ENCODE assay signal across 27 cellular contexts in the genomic region with DNA sequence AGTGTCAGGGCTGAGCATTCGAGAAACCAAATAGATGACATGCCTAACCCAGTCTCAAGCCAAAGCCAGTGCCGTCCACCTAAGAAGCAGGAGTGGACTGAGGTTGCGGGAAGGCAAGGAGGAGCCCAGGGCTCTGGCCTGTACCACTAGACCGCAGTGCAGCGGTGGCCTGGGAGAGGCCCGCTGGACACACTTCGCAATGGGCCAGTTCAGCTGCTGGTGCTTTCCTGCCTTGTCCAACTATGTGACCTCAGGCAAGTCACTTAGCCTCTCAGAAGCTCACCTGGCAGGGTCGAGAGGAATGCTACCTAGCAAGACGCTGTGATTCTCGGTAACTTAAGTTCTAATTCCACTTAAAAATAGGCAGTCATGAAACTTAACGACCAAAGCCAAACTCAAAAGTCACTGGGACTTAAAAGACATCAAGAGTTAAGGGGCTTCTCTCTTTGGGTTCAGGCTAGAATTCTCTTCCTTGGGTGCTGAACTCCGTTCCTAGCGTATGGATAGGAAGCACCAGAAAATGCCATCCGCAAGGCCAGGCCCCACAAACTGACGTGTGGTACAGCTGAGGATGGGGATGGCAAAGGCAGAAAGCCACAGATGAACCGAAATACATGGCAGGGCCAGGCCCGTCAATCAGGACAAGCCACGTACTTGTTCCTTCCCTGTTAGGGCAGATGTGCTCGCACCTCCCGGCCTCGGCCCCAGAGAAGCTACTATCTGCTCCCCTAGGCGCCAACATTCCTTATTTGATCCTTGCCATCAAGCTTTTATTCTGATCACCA. TPM values are rescaled to one million over a fixed set of nuclear protein-coding genes. Genes with fewer than 3 reads are reported as not detected.
DNase-seq lines count a peak whose midpoint lies in the region; ATAC-seq, FAIRE-seq and TF ChIP-seq lines count a peak whose summit lies in the region.
"Had no signal": no experiment of that assay in that cellular context is flagged by ENCODE, and none has a peak within 500 bp of the region (broad histone marks: within the 10 kb centered on the region; RNA-seq: fewer than 3 reads in every experiment).

No MANE protein-coding gene starts in this region.

- H2BK120ac ChIP-seq in H1 (replicated peaks; ENCODE audit: low read depth, low read length) = no peak overlapping the region

- ATAC-seq in Panc1 = no peak
- ATAC-seq in natural killer cell treated with Interleukin-12 subunit alpha and Interleukin-12 subunit beta and Interleukin-15 and Interleukin-18, amount 100 ng/mL, for 72 hours = no peak
- ATAC-seq: activated CD8-positive, alpha-beta memory T cell treated with anti-CD3 and anti-CD28 coated beads, Interleukin-2, amount 10 ng/mL, durations not matched to agents 7 days and 5 days; K562; stimulated activated memory B cell treated with anti-CD40 and anti-IgM and Interleukin-4, amounts not matched to agents 10 μg/mL and 1 μg/mL and 100 μg/mL, for 72 hours had no signal

- H3K18ac ChIP-seq in H1 (ENCODE audit: extremely low read depth, low read length) = no peak overlapping the region

- no peak for TF ChIP-seq EP300 in H1 (IDR thresholded peaks at IDR 0.05; ENCODE audit: borderline replicate concordance in 1 of 2, low read depth in 2 of 2, low read length in 2 of 2)

- POLR2A ChIA-PET in Panc1 (lab: Charles Lee) = no interaction called here
- POLR2A ChIA-PET in H1 (lab: Charles Lee; ENCODE audit: partially characterized antibody) = interaction anchor here (0.8 to 3.9 kb wide), 7 partner anchors 9 to 46 kb away, joined by 3 to 18 read pairs (median 4); no protein-coding TSS in a partner anchor

- H2BK20ac ChIP-seq in H1 (ENCODE audit: low read length) = no peak overlapping the region

- TF ChIP-seq CTCF in Panc1 (IDR thresholded peaks at IDR 0.05) = no peak
- TF ChIP-seq CTCF in H1 (IDR thresholded peaks at IDR 0.05; ENCODE audit: control extremely low read depth in 1 of 3, insufficient read depth in 1 of 3, low read depth in 1 of 3, low read length in 3 of 3) = no peak
- no peak for TF ChIP-seq CTCF in type B pancreatic cell (conservative IDR thresholded peaks at IDR 0.05)

- intact Hi-C loops in Panc1 (cut with micrococcal nuclease; ENCODE audit: unreplicated experiment) = no loop called here

- no peak overlapping the region for H4K8ac ChIP-seq in H1 (ENCODE audit: extremely low read depth, insufficient read depth, low read length)

- H3K4me3 ChIP-seq in Panc1 (ENCODE audit: low read depth in 2 of 2, low read length in 2 of 2) = no peak overlapping the region
- H3K4me3 ChIP-seq in H1 (ENCODE audit: extremely low read depth in 1 of 4, insufficient read depth in 2 of 4, low read depth in 3 of 4, low read length in 4 of 4) = no peak overlapping the region
- H3K4me3 ChIP-seq: K562 had no signal

- BruUV-seq in Panc1 (replicated peaks; lab: Mats Ljungman, UMichigan) = TSS peak; percentile 7

- H3K27ac ChIP-seq in Panc1 (ENCODE audit: low read length) = no peak overlapping the region
- no peak overlapping the region for H3K27ac ChIP-seq in H1 (ENCODE audit: low read depth, low read length)
- H3K27ac ChIP-seq: WERI-Rb-1 had no signal

- H3K9me3 ChIP-seq in Panc1 (ENCODE audit: control insufficient read depth, insufficient read depth, low read depth, low read length) = no peaks in the 10 kb centered on the region
- H3K9me3 ChIP-seq in H1 (ENCODE audit: insufficient read depth in 2 of 2, low read depth in 1 of 2, low read length in 1 of 2) = no peaks in the 10 kb centered on the region
- H3K9me3 ChIP-seq: SK-N-SH had no signal

- no peak overlapping the region for H4K5ac ChIP-seq in H1 (ENCODE audit: insufficient read length, low read depth, low read length)

- 91% methylated on average over 22 of the region's 22 CpGs; no CpG with 5 or more reads in 1 of the 2 experiments for WGBS in H1 (ENCODE audit: extremely low coverage in 1 of 2, insufficient coverage in 1 of 2, insufficient read length in 1 of 2, insufficient replicate concordance in 2 of 2, low coverage in 1 of 2, low lambda C conversion rate in 2 of 2, missing lambda C conversion rate in 1 of 2), 2 experiments

- H2BK15ac ChIP-seq in H1 (ENCODE audit: low read length) = no peak overlapping the region

- H3K27me3 Mint-ChIP-seq in natural killer cell treated with Interleukin-12 subunit alpha and Interleukin-12 subunit beta and Interleukin-15 and Interleukin-18, amount 100 ng/mL, for 72 hours = no peaks in the 10 kb centered on the region
- H3K27me3 Mint-ChIP-seq in type B pancreatic cell = no peaks in the 10 kb centered on the region
- H3K27me3 Mint-ChIP-seq in activated naive CD4-positive, alpha-beta T cell treated with anti-CD3 and anti-CD28 coated beads, Interleukin-2, amount 10 ng/mL, durations not matched to agents 7 days and 5 days = no peaks in the 10 kb centered on the region
- H3K27me3 Mint-ChIP-seq: activated CD4-positive, alpha-beta T cell treated with anti-CD3 and anti-CD28 coated beads, Interleukin-2, amount 10 ng/mL, durations not matched to agents 7 days and 5 days; activated CD8-positive, alpha-beta memory T cell treated with anti-CD3 and anti-CD28 coated beads, Interleukin-2, amount 10 ng/mL, durations not matched to agents 7 days and 5 days; activated naive CD4-positive, alpha-beta T cell treated with anti-CD3 and anti-CD28 coated beads, Interleukin-2, amount 50 U/mL, for 24 hours had no signal

- H3K4me1 Mint-ChIP-seq in natural killer cell treated with Interleukin-12 subunit alpha and Interleukin-12 subunit beta and Interleukin-15 and Interleukin-18, amount 100 ng/mL, for 72 hours (ENCODE audit: low read depth in 2 of 2) = peaks cover 61 to 77% of the 10 kb centered on the region in 2 donors
- peaks cover 41% of the 10 kb centered on the region for H3K4me1 Mint-ChIP-seq in type B pancreatic cell (ENCODE audit: unreplicated experiment)
- no peaks in the 10 kb centered on the region for H3K4me1 Mint-ChIP-seq in activated naive CD4-positive, alpha-beta T cell treated with anti-CD3 and anti-CD28 coated beads, Interleukin-2, amount 10 ng/mL, durations not matched to agents 7 days and 5 days
- H3K4me1 Mint-ChIP-seq: activated CD4-positive, alpha-beta T cell treated with anti-CD3 and anti-CD28 coated beads, Interleukin-2, amount 10 ng/mL, durations not matched to agents 7 days and 5 days; activated CD8-positive, alpha-beta memory T cell treated with anti-CD3 and anti-CD28 coated beads, Interleukin-2, amount 10 ng/mL, durations not matched to agents 7 days and 5 days; activated naive CD4-positive, alpha-beta T cell treated with anti-CD3 and anti-CD28 coated beads, Interleukin-2, amount 50 U/mL, for 24 hours; central memory CD8-positive, alpha-beta T cell; stimulated activated memory B cell treated with anti-CD40 and anti-IgM and Interleukin-4, amounts not matched to agents 10 μg/mL and 1 μg/mL and 100 μg/mL, for 72 hours had no signal

- no peaks in the 10 kb centered on the region for H3K36me3 Mint-ChIP-seq in natural killer cell treated with Interleukin-12 subunit alpha and Interleukin-12 subunit beta and Interleukin-15 and Interleukin-18, amount 100 ng/mL, for 72 hours
- peaks cover 40% of the 10 kb centered on the region for H3K36me3 Mint-ChIP-seq in type B pancreatic cell
- H3K36me3 Mint-ChIP-seq in activated naive CD4-positive, alpha-beta T cell treated with anti-CD3 and anti-CD28 coated beads, Interleukin-2, amount 10 ng/mL, durations not matched to agents 7 days and 5 days = no peaks in the 10 kb centered on the region
- H3K36me3 Mint-ChIP-seq: activated CD8-positive, alpha-beta memory T cell treated with anti-CD3 and anti-CD28 coated beads, Interleukin-2, amount 10 ng/mL, durations not matched to agents 7 days and 5 days; activated naive CD4-positive, alpha-beta T cell treated with anti-CD3 and anti-CD28 coated beads, Interleukin-2, amount 50 U/mL, for 24 hours; stimulated activated memory B cell treated with anti-CD40 and anti-IgM and Interleukin-4, amounts not matched to agents 10 μg/mL and 1 μg/mL and 100 μg/mL, for 72 hours had no signal

- no peak overlapping the region for H2BK12ac ChIP-seq in H1 (ENCODE audit: low read depth, low read length)

- no peak overlapping the region for H4K91ac ChIP-seq in H1 (replicated peaks; ENCODE audit: insufficient read length, low read length)

- CTCF ChIA-PET in Panc1 (lab: Charles Lee) (no interaction called here), H1 (lab: Charles Lee; ENCODE audit: partially characterized antibody) (interaction anchor here (0.6 to 1.2 kb wide), 4 partner anchors 10 to 65 kb away, joined by 3 to 6 read pairs (median 4); no protein-coding TSS in a partner anchor)
- CTCF ChIA-PET in activated naive CD4-positive, alpha-beta T cell treated with anti-CD3 and anti-CD28 coated beads, Interleukin-2, amount 10 ng/mL, durations not matched to agents 7 days and 5 days (lab: Charles Lee) = no interaction called here

- H3K9ac ChIP-seq in H1 (replicated peaks in 1 of 4; ENCODE audit: extremely low read depth in 1 of 4, low read depth in 3 of 4, low read length in 3 of 4) = no peak overlapping the region; a peak in 1 of 7 replicates
- H3K9ac ChIP-seq: SK-N-SH had no signal

- H3K4me2 ChIP-seq in H1 (ENCODE audit: insufficient read depth in 1 of 2, low read depth in 2 of 2, low read length in 2 of 2) = peak overlapping the region in 1 of 2 experiments; percentile 11; a peak in 1 of 4 replicates
- H3K4me2 ChIP-seq: SK-N-SH had no signal

- H3K27me3 ChIP-seq in Panc1 (ENCODE audit: control insufficient read depth, insufficient read depth, low read length) (no peaks in the 10 kb centered on the region), H1 (replicated peaks in 1 of 4; ENCODE audit: control insufficient read depth in 3 of 4, extremely low read depth in 1 of 4, insufficient read depth in 3 of 4, low read length in 3 of 4) (no peaks in the 10 kb centered on the region)

- no peak for FAIRE-seq in H1 (lab: Jason Lieb, UNC)
- FAIRE-seq: K562 had no signal

- H3K4me1 ChIP-seq in Panc1 (ENCODE audit: control insufficient read depth, insufficient read depth, low read length) (peaks cover 35% of the 10 kb centered on the region), H1 (replicated peaks in 1 of 4; ENCODE audit: control insufficient read depth in 3 of 4, insufficient read depth in 4 of 4, low read length in 3 of 4) (peaks cover 1 to 36% (median 13%) of the 10 kb centered on the region in 4 experiments; a peak in 6 of 7 replicates)

- H3K36me3 ChIP-seq in Panc1 (ENCODE audit: control insufficient read depth, insufficient read depth, low read length) (no peaks in the 10 kb centered on the region), H1 (ENCODE audit: control insufficient read depth in 2 of 4, insufficient read depth in 4 of 4, low read length in 3 of 4) (peaks cover 4 to 70% (median 7%) of the 10 kb centered on the region in 4 experiments; a peak in 7 of 8 replicates)

- H3K79me2 ChIP-seq in H1 (ENCODE audit: control insufficient read depth in 1 of 2, insufficient read depth in 2 of 2, low read length in 2 of 2) = peaks cover 95 to 100% of the 10 kb centered on the region in 2 experiments

- H3K4me3 Mint-ChIP-seq in natural killer cell treated with Interleukin-12 subunit alpha and Interleukin-12 subunit beta and Interleukin-15 and Interleukin-18, amount 100 ng/mL, for 72 hours = no peak overlapping the region
- H3K4me3 Mint-ChIP-seq in type B pancreatic cell = no peak overlapping the region
- H3K4me3 Mint-ChIP-seq in activated naive CD4-positive, alpha-beta T cell treated with anti-CD3 and anti-CD28 coated beads, Interleukin-2, amount 10 ng/mL, durations not matched to agents 7 days and 5 days = no peak overlapping the region
- H3K4me3 Mint-ChIP-seq: activated CD4-positive, alpha-beta T cell treated with anti-CD3 and anti-CD28 coated beads, Interleukin-2, amount 10 ng/mL, durations not matched to agents 7 days and 5 days; activated CD8-positive, alpha-beta memory T cell treated with anti-CD3 and anti-CD28 coated beads, Interleukin-2, amount 10 ng/mL, durations not matched to agents 7 days and 5 days; activated naive CD4-positive, alpha-beta T cell treated with anti-CD3 and anti-CD28 coated beads, Interleukin-2, amount 50 U/mL, for 24 hours; central memory CD8-positive, alpha-beta T cell; stimulated activated memory B cell treated with anti-CD40 and anti-IgM and Interleukin-4, amounts not matched to agents 10 μg/mL and 1 μg/mL and 100 μg/mL, for 72 hours had no signal

- no peak for TF ChIP-seq RAD21 in H1 (IDR thresholded peaks at IDR 0.05 in 1 of 2, conservative IDR thresholded peaks at IDR 0.05 in 1 of 2; ENCODE audit: low read depth in 2 of 2, low read length in 2 of 2)

- DNase-seq in Panc1 (ENCODE audit: low read depth, low spot score) (no peak), H1 (ENCODE audit: low read depth in 1 of 2, low spot score in 2 of 2) (no peak), type B pancreatic cell (ENCODE audit: extremely low spot score, unreplicated experiment) (no peak), iPS-NIHi11 (ENCODE audit: low spot score) (no peak), foreskin melanocyte (no peak)
- no peak for DNase-seq in natural killer cell treated with Interleukin-12 subunit alpha and Interleukin-12 subunit beta and Interleukin-15 and Interleukin-18, amount 100 ng/mL, for 72 hours (ENCODE audit: low spot score)
- DNase-seq in activated naive CD4-positive, alpha-beta T cell treated with anti-CD3 and anti-CD28 coated beads, Interleukin-2, amount 10 ng/mL, durations not matched to agents 7 days and 5 days = no peak
- DNase-seq: activated CD4-positive, alpha-beta T cell treated with anti-CD3 and anti-CD28 coated beads, Interleukin-2, amount 10 ng/mL, durations not matched to agents 7 days and 5 days; activated CD8-positive, alpha-beta memory T cell treated with anti-CD3 and anti-CD28 coated beads, Interleukin-2, amount 10 ng/mL, durations not matched to agents 7 days and 5 days; anterior cingulate cortex; DMS53; GF-D8; MM.1S; NCI-H1417 treated with DMSO at 0.1 percent for 48 hours; NCI-H2081 treated with DMSO at 0.1 percent for 48 hours; NCI-H345; NCI-H748 treated with DMSO at 0.1 percent for 48 hours; nucleus accumbens; retina; RPMI8226; SK-N-SH; stimulated activated CD4-positive, alpha-beta T cell treated with anti-CD3 and anti-CD28 coated beads, Interleukin-4, amount 100 ng/mL, for 1 hour; WERI-Rb-1 had no signal

- H3K9me3 Mint-ChIP-seq in natural killer cell treated with Interleukin-12 subunit alpha and Interleukin-12 subunit beta and Interleukin-15 and Interleukin-18, amount 100 ng/mL, for 72 hours = no peaks in the 10 kb centered on the region
- no peaks in the 10 kb centered on the region for H3K9me3 Mint-ChIP-seq in type B pancreatic cell
- H3K9me3 Mint-ChIP-seq in activated naive CD4-positive, alpha-beta T cell treated with anti-CD3 and anti-CD28 coated beads, Interleukin-2, amount 10 ng/mL, durations not matched to agents 7 days and 5 days = no peaks in the 10 kb centered on the region
- H3K9me3 Mint-ChIP-seq: activated CD4-positive, alpha-beta T cell treated with anti-CD3 and anti-CD28 coated beads, Interleukin-2, amount 10 ng/mL, durations not matched to agents 7 days and 5 days; activated naive CD4-positive, alpha-beta T cell treated with anti-CD3 and anti-CD28 coated beads, Interleukin-2, amount 50 U/mL, for 24 hours; central memory CD8-positive, alpha-beta T cell; stimulated activated memory B cell treated with anti-CD40 and anti-IgM and Interleukin-4, amounts not matched to agents 10 μg/mL and 1 μg/mL and 100 μg/mL, for 72 hours had no signal

- TF ChIP-seq POLR2A in H1 (IDR thresholded peaks at IDR 0.05; ENCODE audit: control extremely low read depth in 1 of 2, low read depth in 2 of 2, low read length in 2 of 2) = no peak

- H3K4ac ChIP-seq in H1 (replicated peaks; ENCODE audit: insufficient read length, low read depth, low read length) = no peak overlapping the region

- peaks cover 43% of the 10 kb centered on the region for H3K79me1 ChIP-seq in H1 (ENCODE audit: low read depth, low read length)

- in situ Hi-C loops in Panc1 (cut with HindIII; ENCODE audit: low pct_unique_long_range_greater_than_20kb, low sequenced_read_pairs) = no loop called here

- peak overlapping the region; percentile 42 to 93 for H3K27ac Mint-ChIP-seq in natural killer cell treated with Interleukin-12 subunit alpha and Interleukin-12 subunit beta and Interleukin-15 and Interleukin-18, amount 100 ng/mL, for 72 hours
- H3K27ac Mint-ChIP-seq in type B pancreatic cell = peak overlapping the region; percentile 74
- H3K27ac Mint-ChIP-seq in activated naive CD4-positive, alpha-beta T cell treated with anti-CD3 and anti-CD28 coated beads, Interleukin-2, amount 10 ng/mL, durations not matched to agents 7 days and 5 days = no peak overlapping the region
- H3K27ac Mint-ChIP-seq: activated CD4-positive, alpha-beta T cell treated with anti-CD3 and anti-CD28 coated beads, Interleukin-2, amount 10 ng/mL, durations not matched to agents 7 days and 5 days; activated CD8-positive, alpha-beta memory T cell treated with anti-CD3 and anti-CD28 coated beads, Interleukin-2, amount 10 ng/mL, durations not matched to agents 7 days and 5 days; activated naive CD4-positive, alpha-beta T cell treated with anti-CD3 and anti-CD28 coated beads, Interleukin-2, amount 50 U/mL, for 24 hours; stimulated activated memory B cell treated with anti-CD40 and anti-IgM and Interleukin-4, amounts not matched to agents 10 μg/mL and 1 μg/mL and 100 μg/mL, for 72 hours had no signal

- no peak overlapping the region for H2AK5ac ChIP-seq in H1 (ENCODE audit: low read depth, low read length)

- no peak overlapping the region for H2AFZ ChIP-seq in H1 (ENCODE audit: low read length)

- H3K23ac ChIP-seq in H1 (ENCODE audit: insufficient read length) = no peak overlapping the region

- H4K20me1 ChIP-seq in H1 (replicated peaks in 1 of 2; ENCODE audit: control insufficient read depth in 1 of 2, insufficient read depth in 2 of 2, low read length in 2 of 2) = peaks cover 83 to 85% of the 10 kb centered on the region in 2 experiments

- 0 out of 2 replicates have a peak overlapping the region, but pooled peaks have one; percentile 49 for H2BK5ac ChIP-seq in H1 (ENCODE audit: low read depth, low read length)

- H3K14ac ChIP-seq in H1 (ENCODE audit: insufficient read length) = no peak overlapping the region

- no peaks in the 10 kb centered on the region for H3K23me2 ChIP-seq in H1 (ENCODE audit: low read depth, low read length)

- H3K56ac ChIP-seq in H1 (replicated peaks; ENCODE audit: insufficient read length, low read depth, low read length) = no peak overlapping the region

RNA-seq across cellular contexts. Expression of gene CTBP2, which starts 34.2 kb away (rescaled TPM):
- total RNA-seq in Panc1 (2021; ENCODE audit: unreplicated experiment) (125 TPM), type B pancreatic cell (ENCODE audit: low replicate concordance) (101 and 113 TPM in 2 replicates)
- 188 TPM for polyA plus RNA-seq in Panc1 (2012; ENCODE audit: insufficient read length)
- total RNA-seq in H1 (2021; fragmentation: NEBNext Ultra II Directional; extraction: Animal tissue kit (Norgen Biotek cat#: 25700)) = 218 and 221 TPM in 2 replicates
- 208 and 274 TPM in 2 replicates for polyA plus RNA-seq in H1 (2011; rRNA removed)
- 254 TPM for polyA plus RNA-seq in H1 (2011; cell fraction: cytosol; rRNA removed)
- 524 TPM for polyA plus RNA-seq in H1 (2011; cell fraction: nucleus; rRNA removed)
- 156 to 222 TPM (median 206 TPM) in 4 replicates for polyA plus RNA-seq in H1 (2012, experiment 1 of 2)
- 48.0 TPM for polyA plus RNA-seq in H1 (2012, experiment 2 of 2)
- polyA plus RNA-seq in H1 (2013, experiment 1 of 2) = 109 TPM
- 108 TPM for polyA plus RNA-seq in H1 (2013, experiment 2 of 2)
- 244 and 299 TPM in 2 replicates for polyA minus RNA-seq in H1 (2011; rRNA and poly(A)+ RNA removed)
- polyA minus RNA-seq in H1 (2011; cell fraction: cytosol; rRNA and poly(A)+ RNA removed) = 209 TPM
- polyA minus RNA-seq in H1 (2011; cell fraction: nucleus; rRNA and poly(A)+ RNA removed) = 223 TPM
- total RNA-seq in natural killer cell treated with Interleukin-12 subunit alpha and Interleukin-12 subunit beta and Interleukin-15 and Interleukin-18, amount 100 ng/mL, for 72 hours = 10 to 100 TPM; 61.3 to 76.4 TPM
